ENCODE assay signal across 12 cellular contexts in genomic region chr5:144135113-144135762, GRCh38. TPM values are rescaled to one million over a fixed set of nuclear protein-coding genes. Genes with fewer than 3 reads are reported as not detected.
"Had no signal": no experiment of that assay in that cellular context is flagged by ENCODE, and none has a peak within 500 bp of the region (broad histone marks: within the 10 kb centered on the region; RNA-seq: fewer than 3 reads in every experiment).

No MANE protein-coding gene starts in this region.

- H3K9me3 ChIP-seq: SK-N-SH had no signal

- DNase-seq: activated B cell treated with CpG ODN at 0.5 μM for 24 hours; activated CD4-positive, alpha-beta T cell treated with anti-CD3 and anti-CD28 coated beads, Interleukin-2, amount 10 ng/mL, durations not matched to agents 24 days and 14 days; activated naive CD4-positive, alpha-beta T cell treated with anti-CD3 and anti-CD28 coated beads for 36 hours; central memory CD4-positive, alpha-beta T cell; endodermal cell; erythroblast; foreskin fibroblast; mesenchymal stem cell; retina; SK-N-SH; stimulated activated CD4-positive, alpha-beta T cell treated with anti-CD3 and anti-CD28 coated beads, Interleukin-4, amount 100 ng/mL, for 4 hours had no signal

- H3K27ac ChIP-seq: skin epidermis had no signal

- H3K4me3 ChIP-seq: skin epidermis had no signal

- H3K4me2 ChIP-seq: SK-N-SH had no signal

- H3K9ac ChIP-seq: SK-N-SH had no signal

RNA-seq across cellular contexts. Expression of gene KCTD16, which starts 35.4 kb away (rescaled TPM):
- total RNA-seq: activated B cell treated with CpG ODN at 0.5 μM for 24 hours; activated CD4-positive, alpha-beta T cell treated with anti-CD3 and anti-CD28 coated beads, Interleukin-2, amount 10 ng/mL, durations not matched to agents 24 days and 14 days had no signal
